In genomic region chr3:66989860-66990696, GRCh38 we compare ENCODE assay signal across 9 cellular contexts. TPM values are rescaled to one million over a fixed set of nuclear protein-coding genes. Genes with fewer than 3 reads are reported as not detected.
A peak's percentile ranks its signal among the peaks of the same experiment; 100 is the strongest.
DNase-seq lines count a peak whose midpoint lies in the region; ATAC-seq, FAIRE-seq and TF ChIP-seq lines count a peak whose summit lies in the region.
"Had no signal": no experiment of that assay in that cellular context is flagged by ENCODE, and none has a peak within 500 bp of the region (broad histone marks: within the 10 kb centered on the region; RNA-seq: fewer than 3 reads in every experiment).

No MANE protein-coding gene starts in this region.

- H3K36me3 ChIP-seq in OCI-LY7 (ENCODE audit: insufficient read depth, low read length) (no peaks in the 10 kb centered on the region), liver (ENCODE audit: control insufficient read depth in 4 of 4, insufficient read depth in 3 of 4, low read depth in 1 of 4, low read length in 3 of 4) (no peaks in the 10 kb centered on the region)

- DNase-seq in AG09309 (ENCODE audit: low read depth) (no peak), OCI-LY7 (ENCODE audit: low spot score) (peak; percentile 71), RCC 7860 (ENCODE audit: low spot score) (no peak), putamen (ENCODE audit: low spot score) (no peak)
- no peak for DNase-seq in activated CD4-positive, alpha-beta memory T cell treated with anti-CD3 and anti-CD28 coated beads, Interleukin-2, amount 10 ng/mL, durations not matched to agents 7 days and 5 days

- 83% methylated on average over 7 of the region's 7 CpGs for WGBS in liver

- TF ChIP-seq RAD21 in liver (IDR thresholded peaks at IDR 0.05) = peak in 1 of 2 donors; percentile 25

- H4K20me1 ChIP-seq in OCI-LY7 (ENCODE audit: insufficient read depth, low read length) = no peaks in the 10 kb centered on the region

- ATAC-seq in GM18511 (IDR thresholded peaks at IDR 0.05; ENCODE audit: unreplicated experiment) (peak; percentile 85), HG02870 (IDR thresholded peaks at IDR 0.05; ENCODE audit: unreplicated experiment) (peak; percentile 69)

- H3K27ac ChIP-seq in OCI-LY7 (ENCODE audit: low read depth, low read length, poor library complexity, severe bottlenecking) (peak overlapping the region; percentile 52), liver (ENCODE audit: low read depth in 1 of 2, low read length in 2 of 2) (no peak overlapping the region)

- no peaks in the 10 kb centered on the region for H3K79me2 ChIP-seq in OCI-LY7 (ENCODE audit: insufficient read depth, low read depth, low read length)

- H3K27me3 ChIP-seq in liver (ENCODE audit: control insufficient read depth in 4 of 4, insufficient read depth in 4 of 4, low read length in 3 of 4) = peaks cover 0 to 3% (median 0%) of the 10 kb centered on the region in 4 donors

- H3K4me3 ChIP-seq in AG09309 (ENCODE audit: control insufficient read depth, low read depth, low read length) (no peak overlapping the region), OCI-LY7 (ENCODE audit: low read depth, low read length, poor library complexity, severe bottlenecking) (peak overlapping the region; percentile 61), liver (ENCODE audit: low read depth in 1 of 3, low read length in 3 of 3) (no peak overlapping the region)

- H2AFZ ChIP-seq in OCI-LY7 (ENCODE audit: low read length) = peak overlapping the region; percentile 99

- H3K9me2 ChIP-seq in OCI-LY7 (ENCODE audit: insufficient read depth, low read length) = no peaks in the 10 kb centered on the region

- TSS peak; percentile 81 for BruUV-seq in OCI-LY7 (replicated peaks; lab: Mats Ljungman, UMichigan)

- no peaks in the 10 kb centered on the region for H3K9me3 Mint-ChIP-seq in activated CD4-positive, alpha-beta memory T cell treated with anti-CD3 and anti-CD28 coated beads, Interleukin-2, amount 10 ng/mL, durations not matched to agents 7 days and 5 days
- H3K9me3 Mint-ChIP-seq: stimulated activated naive CD8-positive, alpha-beta T cell treated with anti-CD3 and anti-CD28 coated beads, Interleukin-15, Interleukin-2, amounts not matched to agents 100 ng/mL and 50 ng/mL, for 24 hours had no signal

- H3K9me3 ChIP-seq in OCI-LY7 (ENCODE audit: low read length) (no peaks in the 10 kb centered on the region), liver (ENCODE audit: control insufficient read depth in 4 of 4, low read length in 3 of 4) (no peaks in the 10 kb centered on the region)

- intact Hi-C loops in OCI-LY7 (cut with micrococcal nuclease; ENCODE audit: unreplicated experiment) = loop anchor here (1.0 kb wide), 1 partner anchor 47 kb away; no protein-coding TSS in a partner anchor

- no peak for FAIRE-seq in RCC 7860 (lab: Jason Lieb, UNC)

- H3K36me3 Mint-ChIP-seq in activated CD4-positive, alpha-beta memory T cell treated with anti-CD3 and anti-CD28 coated beads, Interleukin-2, amount 10 ng/mL, durations not matched to agents 7 days and 5 days (ENCODE audit: low read depth) = no peaks in the 10 kb centered on the region

- no peaks in the 10 kb centered on the region for H3K4me1 Mint-ChIP-seq in activated CD4-positive, alpha-beta memory T cell treated with anti-CD3 and anti-CD28 coated beads, Interleukin-2, amount 10 ng/mL, durations not matched to agents 7 days and 5 days

- H3K9ac ChIP-seq in liver (ENCODE audit: low read depth in 1 of 2, low read length in 2 of 2) = no peak overlapping the region

- peaks cover 16% of the 10 kb centered on the region for H3K27me3 Mint-ChIP-seq in activated CD4-positive, alpha-beta memory T cell treated with anti-CD3 and anti-CD28 coated beads, Interleukin-2, amount 10 ng/mL, durations not matched to agents 7 days and 5 days

- H3K4me1 ChIP-seq in OCI-LY7 (ENCODE audit: insufficient read depth, low read length, poor library complexity, severe bottlenecking) = peaks cover 10% of the 10 kb centered on the region
- H3K4me1 ChIP-seq in liver (ENCODE audit: control insufficient read depth in 4 of 4, insufficient read depth in 4 of 4, low read length in 3 of 4) = no peaks in the 10 kb centered on the region

- no peak overlapping the region for H3K4me3 Mint-ChIP-seq in activated CD4-positive, alpha-beta memory T cell treated with anti-CD3 and anti-CD28 coated beads, Interleukin-2, amount 10 ng/mL, durations not matched to agents 7 days and 5 days
- H3K4me3 Mint-ChIP-seq: stimulated activated naive CD8-positive, alpha-beta T cell treated with anti-CD3 and anti-CD28 coated beads, Interleukin-15, Interleukin-2, amounts not matched to agents 100 ng/mL and 50 ng/mL, for 24 hours had no signal

- CTCF ChIA-PET in OCI-LY7 (lab: Charles Lee; ENCODE audit: unreplicated experiment) = interaction anchor here (0.5 to 2.8 kb wide), 7 partner anchors 18 to 394 kb away, joined by 3 to 14 read pairs (median 4); no protein-coding TSS in a partner anchor
- CTCF ChIA-PET in activated CD4-positive, alpha-beta memory T cell treated with anti-CD3 and anti-CD28 coated beads, Interleukin-2, amount 10 ng/mL, durations not matched to agents 7 days and 5 days (lab: Charles Lee) = interaction anchor here (0.6 to 5.2 kb wide), 7 partner anchors 10 to 675 kb away, joined by 3 to 52 read pairs (median 4); no protein-coding TSS in a partner anchor

- H3K4me2 ChIP-seq in OCI-LY7 (ENCODE audit: low read length) = peak overlapping the region; percentile 69

- no peak overlapping the region for H3K27ac Mint-ChIP-seq in activated CD4-positive, alpha-beta memory T cell treated with anti-CD3 and anti-CD28 coated beads, Interleukin-2, amount 10 ng/mL, durations not matched to agents 7 days and 5 days
- H3K27ac Mint-ChIP-seq: stimulated activated naive CD8-positive, alpha-beta T cell treated with anti-CD3 and anti-CD28 coated beads, Interleukin-15, Interleukin-2, amounts not matched to agents 100 ng/mL and 50 ng/mL, for 24 hours had no signal

- POLR2A ChIA-PET in OCI-LY7 (lab: Charles Lee) = interaction anchor here (0.7 to 3.1 kb wide), 17 partner anchors 8 to 73 kb away, joined by 3 to 16 read pairs (median 4); partner anchors contain the start of gene KBTBD8
- POLR2A ChIA-PET in activated CD4-positive, alpha-beta memory T cell treated with anti-CD3 and anti-CD28 coated beads, Interleukin-2, amount 10 ng/mL, durations not matched to agents 7 days and 5 days (lab: Charles Lee) = interaction anchor here (0.7 kb wide), 1 partner anchor 18 kb away, joined by 3 read pairs; no protein-coding TSS in a partner anchor

- TF ChIP-seq CTCF in AG09309 (IDR thresholded peaks at IDR 0.05; ENCODE audit: control insufficient read depth, insufficient read depth, low read depth, low read length, missing control alignments) (peak; percentile 21), OCI-LY7 (conservative IDR thresholded peaks at IDR 0.05; ENCODE audit: low read length) (peak; percentile 88), liver (IDR thresholded peaks at IDR 0.05; ENCODE audit: low read depth, low read length, missing input control) (no peak)

TF ChIP-seq in liver, 16 proteins besides CTCF, POLR2A, EP300 and RAD21:
- TF ChIP-seq ZBTB33 (IDR thresholded peaks at IDR 0.05) = no peak
- TF ChIP-seq REST (IDR thresholded peaks at IDR 0.05) = no peak
- TF ChIP-seq YY1 (IDR thresholded peaks at IDR 0.05) = peak; percentile 39

RNA-seq across cellular contexts. Expression of gene KBTBD8, which starts 8.0 kb away (rescaled TPM):
- total RNA-seq in OCI-LY7 (2014; rRNA removed; shearing (Covaris generic)) = 16.4 and 18.4 TPM in 2 replicates
- 24.8 and 26.3 TPM in 2 replicates for total RNA-seq in OCI-LY7 (2022)
- 10 to 100 TPM in 1 of 2 donors, 1 to 10 TPM in 1; 1.8 to 14.2 TPM for total RNA-seq in liver
- polyA plus RNA-seq in liver = under 1 TPM; 0.08 to 0.68 TPM
- total RNA-seq in activated CD4-positive, alpha-beta memory T cell treated with anti-CD3 and anti-CD28 coated beads, Interleukin-2, amount 10 ng/mL, durations not matched to agents 7 days and 5 days = 10 to 100 TPM; 14.8 to 16.0 TPM
